ENCODE assay signal across 24 cellular contexts in the genomic region with DNA sequence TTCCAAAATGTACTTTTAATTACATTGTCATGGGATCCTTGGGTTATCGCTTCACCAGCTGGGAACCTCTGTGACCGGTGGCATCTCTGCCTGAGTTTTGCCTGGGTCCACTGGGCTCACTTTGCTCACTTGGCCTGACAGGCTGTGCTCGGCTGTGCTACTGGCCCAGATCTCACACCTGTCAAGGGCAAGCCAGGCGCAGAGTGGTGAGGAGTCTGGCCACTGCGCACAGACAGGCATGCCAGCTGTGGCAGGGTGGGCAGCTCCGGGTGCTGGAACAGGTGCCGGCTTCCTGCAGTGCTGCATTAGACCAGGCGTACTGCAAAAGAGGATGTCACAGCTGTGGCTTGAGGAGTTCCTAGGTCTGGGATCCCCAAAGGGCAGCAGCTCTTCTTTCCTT.
"Had no signal": no experiment of that assay in that cellular context is flagged by ENCODE, and none has a peak within 500 bp of the region (broad histone marks: within the 10 kb centered on the region; RNA-seq: fewer than 3 reads in every experiment).

No MANE protein-coding gene starts in this region.

- H3K27me3 Mint-ChIP-seq: activated CD4-positive, alpha-beta T cell treated with anti-CD3 and anti-CD28 coated beads, Interleukin-2, amount 10 ng/mL, durations not matched to agents 24 days and 14 days; activated CD8-positive, alpha-beta memory T cell treated with anti-CD3 and anti-CD28 coated beads, Interleukin-2, amount 10 ng/mL, durations not matched to agents 7 days and 5 days; activated naive CD8-positive, alpha-beta T cell; activated T-cell treated with anti-CD3 and anti-CD28 coated beads, Interleukin-2, amount 50 U/mL, for 24 hours; brain; T-helper 17 cell had no signal

- ATAC-seq: activated CD8-positive, alpha-beta memory T cell treated with anti-CD3 and anti-CD28 coated beads, Interleukin-2, amount 10 ng/mL, durations not matched to agents 7 days and 5 days; T-helper 17 cell; WTC11 had no signal

- H3K36me3 Mint-ChIP-seq: activated CD8-positive, alpha-beta memory T cell treated with anti-CD3 and anti-CD28 coated beads, Interleukin-2, amount 10 ng/mL, durations not matched to agents 7 days and 5 days; activated naive CD8-positive, alpha-beta T cell; brain; WTC11 had no signal

- H3K27ac Mint-ChIP-seq: activated CD4-positive, alpha-beta T cell treated with anti-CD3 and anti-CD28 coated beads, Interleukin-2, amount 10 ng/mL, durations not matched to agents 24 days and 14 days; activated CD8-positive, alpha-beta memory T cell treated with anti-CD3 and anti-CD28 coated beads, Interleukin-2, amount 10 ng/mL, durations not matched to agents 7 days and 5 days; activated naive CD8-positive, alpha-beta T cell; activated T-cell treated with anti-CD3 and anti-CD28 coated beads, Interleukin-2, amount 50 U/mL, for 24 hours; activated T-helper 1 cell treated with anti-CD3 and anti-CD28 coated beads, Interleukin-12 subunit alpha, Interleukin-12 subunit beta, Interleukin-2, Interleukin-4 antibody, amounts not matched to agents 30 ng/mL and 10 ng/mL and 1 ng/mL, durations not matched to agents 14 hours and 24 hours and 36 hours; brain; T-helper 17 cell; WTC11 had no signal

- H3K4me1 Mint-ChIP-seq: activated CD4-positive, alpha-beta T cell treated with anti-CD3 and anti-CD28 coated beads, Interleukin-2, amount 10 ng/mL, durations not matched to agents 24 days and 14 days; activated CD8-positive, alpha-beta memory T cell treated with anti-CD3 and anti-CD28 coated beads, Interleukin-2, amount 10 ng/mL, durations not matched to agents 7 days and 5 days; brain; T-helper 17 cell; WTC11 had no signal

- DNase-seq: activated CD4-positive, alpha-beta T cell treated with anti-CD3 and anti-CD28 coated beads, Interleukin-2, amount 10 ng/mL, durations not matched to agents 24 days and 14 days; activated CD4-positive, alpha-beta T cell treated with anti-CD3 and anti-CD28 coated beads, Interleukin-2, amount 50 U/mL, for 48 hours; activated CD4-positive, CD25-positive, alpha-beta regulatory T cell treated with anti-CD3 and anti-CD28 coated beads, Interleukin-2, amount 50 U/mL, for 72 hours; activated CD8-positive, alpha-beta memory T cell treated with anti-CD3 and anti-CD28 coated beads, Interleukin-2, amount 10 ng/mL, durations not matched to agents 7 days and 5 days; activated effector memory CD4-positive, alpha-beta T cell treated with Interleukin-2 at 50 U/mL for 16 hours; activated naive CD4-positive, alpha-beta T cell; activated T-cell treated with anti-CD3 and anti-CD28 coated beads, Interleukin-2, amount 50 U/mL, for 24 hours; amygdala; KG1; NCI-H1092; NCI-H1694; NCI-H2029; NCI-H2107; NCI-H2171 treated with DMSO at 0.1 percent for 48 hours; NCI-H345; NCI-H510A; PC-9; SHP77 treated with DMSO at 0.1 percent for 48 hours; T-helper 17 cell; T-helper 9 cell had no signal

- H3K4me3 Mint-ChIP-seq: activated CD4-positive, alpha-beta T cell treated with anti-CD3 and anti-CD28 coated beads, Interleukin-2, amount 10 ng/mL, durations not matched to agents 24 days and 14 days; activated CD8-positive, alpha-beta memory T cell treated with anti-CD3 and anti-CD28 coated beads, Interleukin-2, amount 10 ng/mL, durations not matched to agents 7 days and 5 days; activated naive CD8-positive, alpha-beta T cell; activated T-cell treated with anti-CD3 and anti-CD28 coated beads, Interleukin-2, amount 50 U/mL, for 24 hours; activated T-helper 1 cell treated with anti-CD3 and anti-CD28 coated beads, Interleukin-12 subunit alpha, Interleukin-12 subunit beta, Interleukin-2, Interleukin-4 antibody, amounts not matched to agents 30 ng/mL and 10 ng/mL and 1 ng/mL, durations not matched to agents 14 hours and 24 hours and 36 hours; brain; T-helper 17 cell; WTC11 had no signal
